ENCODE assay signal across 10 cellular contexts in genomic region chr14:30623412-30624131, GRCh38. TPM values are rescaled to one million over a fixed set of nuclear protein-coding genes. Genes with fewer than 3 reads are reported as not detected.
DNase-seq lines count a peak whose midpoint lies in the region; ATAC-seq and TF ChIP-seq lines count a peak whose summit lies in the region.
"Had no signal": no experiment of that assay in that cellular context is flagged by ENCODE, and none has a peak within 500 bp of the region (broad histone marks: within the 10 kb centered on the region; RNA-seq: fewer than 3 reads in every experiment).

No MANE protein-coding gene starts in this region.

- no peak for ATAC-seq in activated CD8-positive, alpha-beta T cell treated with anti-CD3 and anti-CD28 coated beads, Interleukin-2, amount 10 ng/mL, durations not matched to agents 7 days and 5 days
- ATAC-seq in HG03139 (IDR thresholded peaks at IDR 0.05; ENCODE audit: unreplicated experiment) (no peak), HG02678 (IDR thresholded peaks at IDR 0.05; ENCODE audit: unreplicated experiment) (no peak)

- H3K9me3 Mint-ChIP-seq in activated CD4-positive, alpha-beta T cell treated with anti-CD3 and anti-CD28 coated beads, Interleukin-2, amount 10 ng/mL, durations not matched to agents 24 days and 14 days = no peaks in the 10 kb centered on the region
- no peaks in the 10 kb centered on the region for H3K9me3 Mint-ChIP-seq in activated CD8-positive, alpha-beta T cell treated with anti-CD3 and anti-CD28 coated beads, Interleukin-2, amount 10 ng/mL, durations not matched to agents 7 days and 5 days (ENCODE audit: insufficient read depth)

- H3K4me3 ChIP-seq in iPS-18a (ENCODE audit: low read length) = peak overlapping the region; percentile 98
- peak overlapping the region; percentile 60 to 84 (median 72) for H3K4me3 ChIP-seq in stomach

- 55 to 68% (median 62%) methylated on average over 7 of the region's 7 CpGs for WGBS in stomach, 5 donors

- no peak for TF ChIP-seq EP300 in stomach (IDR thresholded peaks at IDR 0.05)

- no peak overlapping the region for H3K27ac Mint-ChIP-seq in activated CD4-positive, alpha-beta T cell treated with anti-CD3 and anti-CD28 coated beads, Interleukin-2, amount 10 ng/mL, durations not matched to agents 24 days and 14 days
- H3K27ac Mint-ChIP-seq in activated CD8-positive, alpha-beta T cell treated with anti-CD3 and anti-CD28 coated beads, Interleukin-2, amount 10 ng/mL, durations not matched to agents 7 days and 5 days = no peak overlapping the region

- H3K4me3 Mint-ChIP-seq in activated CD4-positive, alpha-beta T cell treated with anti-CD3 and anti-CD28 coated beads, Interleukin-2, amount 10 ng/mL, durations not matched to agents 24 days and 14 days = peak overlapping the region; percentile 87
- H3K4me3 Mint-ChIP-seq in activated CD8-positive, alpha-beta T cell treated with anti-CD3 and anti-CD28 coated beads, Interleukin-2, amount 10 ng/mL, durations not matched to agents 7 days and 5 days = peak overlapping the region; percentile 89

- H3K4me1 ChIP-seq in iPS-18a (ENCODE audit: control insufficient read depth, low read depth, low read length) (peaks cover 6% of the 10 kb centered on the region), stomach (peaks cover 22 to 53% (median 39%) of the 10 kb centered on the region in 4 donors)

- H3K9me3 ChIP-seq in iPS-18a (ENCODE audit: control insufficient read depth, low read depth, low read length) = no peaks in the 10 kb centered on the region
- H3K9me3 ChIP-seq in stomach = no peaks in the 10 kb centered on the region

- TF ChIP-seq POLR2A in stomach (IDR thresholded peaks at IDR 0.05) = no peak

- peak overlapping the region; percentile 96 for H3K9ac ChIP-seq in iPS-18a (ENCODE audit: low read length)

- H3K36me3 ChIP-seq in iPS-18a (ENCODE audit: control insufficient read depth, low read depth, low read length) = peaks cover 3% of the 10 kb centered on the region
- no peaks in the 10 kb centered on the region for H3K36me3 ChIP-seq in stomach

- CTCF ChIA-PET in activated CD8-positive, alpha-beta T cell treated with anti-CD3 and anti-CD28 coated beads, Interleukin-2, amount 10 ng/mL, durations not matched to agents 7 days and 5 days (lab: Charles Lee) = interaction anchor here (1.1 to 2.5 kb wide), 5 partner anchors 10 to 68 kb away, joined by 3 to 5 read pairs (median 3); partner anchors contain the start of gene G2E3

- H3K4me1 Mint-ChIP-seq in activated CD4-positive, alpha-beta T cell treated with anti-CD3 and anti-CD28 coated beads, Interleukin-2, amount 10 ng/mL, durations not matched to agents 24 days and 14 days = peaks cover 40% of the 10 kb centered on the region
- H3K4me1 Mint-ChIP-seq in activated CD8-positive, alpha-beta T cell treated with anti-CD3 and anti-CD28 coated beads, Interleukin-2, amount 10 ng/mL, durations not matched to agents 7 days and 5 days (ENCODE audit: low read depth) = peaks cover 32% of the 10 kb centered on the region

- intact Hi-C loops in activated CD4-positive, alpha-beta T cell treated with anti-CD3 and anti-CD28 coated beads, Interleukin-2, amount 10 ng/mL, durations not matched to agents 24 days and 14 days (cut with micrococcal nuclease) = loop anchor here (2.0 to 10.0 kb wide), 7 partner anchors 269 to 1579 kb away; partner anchors contain the start of genes ARHGAP5, DTD2, HECTD1 and RNU6-7
- intact Hi-C loops in stomach (cut with DNase I; ENCODE audit: low total_unique reads) = no loop called here

- DNase-seq in activated CD4-positive, alpha-beta T cell treated with anti-CD3 and anti-CD28 coated beads, Interleukin-2, amount 10 ng/mL, durations not matched to agents 24 days and 14 days = no peak
- no peak for DNase-seq in activated CD4-positive, alpha-beta T cell treated with anti-CD3 and anti-CD28 coated beads for 4 hours
- no peak for DNase-seq in activated CD8-positive, alpha-beta T cell treated with anti-CD3 and anti-CD28 coated beads, Interleukin-2, amount 10 ng/mL, durations not matched to agents 7 days and 5 days
- DNase-seq in stomach = no peak
- no peak for DNase-seq in SKM-1 treated with dmso at 0.1 percent for 144 hours (lab: John Stamatoyannopoulos, UW; ENCODE audit: unreplicated experiment)
- DNase-seq: ACHN; activated CD4-positive, alpha-beta T cell treated with anti-CD3 and anti-CD28 coated beads for 1 hour had no signal

- H3K27ac ChIP-seq in iPS-18a (ENCODE audit: low read length) (no peak overlapping the region), stomach (no peak overlapping the region)

- H3K27me3 ChIP-seq in iPS-18a (ENCODE audit: control insufficient read depth, insufficient read depth, low read length) (no peaks in the 10 kb centered on the region), stomach (no peaks in the 10 kb centered on the region)

- POLR2A ChIA-PET in activated CD8-positive, alpha-beta T cell treated with anti-CD3 and anti-CD28 coated beads, Interleukin-2, amount 10 ng/mL, durations not matched to agents 7 days and 5 days (lab: Charles Lee) = interaction anchor here (1.8 to 2.6 kb wide), 3 partner anchors 64 to 585 kb away, joined by 7 to 23 read pairs (median 7); partner anchors contain the start of genes AP4S1, G2E3, HECTD1 and STRN3

- no peaks in the 10 kb centered on the region for H3K27me3 Mint-ChIP-seq in activated CD4-positive, alpha-beta T cell treated with anti-CD3 and anti-CD28 coated beads, Interleukin-2, amount 10 ng/mL, durations not matched to agents 24 days and 14 days
- no peaks in the 10 kb centered on the region for H3K27me3 Mint-ChIP-seq in activated CD8-positive, alpha-beta T cell treated with anti-CD3 and anti-CD28 coated beads, Interleukin-2, amount 10 ng/mL, durations not matched to agents 7 days and 5 days (ENCODE audit: low read depth)

- no peak for TF ChIP-seq CTCF in stomach (IDR thresholded peaks at IDR 0.05)

- peaks cover 15% of the 10 kb centered on the region for H3K36me3 Mint-ChIP-seq in activated CD4-positive, alpha-beta T cell treated with anti-CD3 and anti-CD28 coated beads, Interleukin-2, amount 10 ng/mL, durations not matched to agents 24 days and 14 days (ENCODE audit: low read depth)
- H3K36me3 Mint-ChIP-seq in activated CD8-positive, alpha-beta T cell treated with anti-CD3 and anti-CD28 coated beads, Interleukin-2, amount 10 ng/mL, durations not matched to agents 7 days and 5 days (ENCODE audit: low read depth) = peaks cover 28% of the 10 kb centered on the region

RNA-seq across cellular contexts. Expression of gene SCFD1, which starts 1.5 kb away (rescaled TPM):
- 75.3 and 81.0 TPM in 2 replicates for total RNA-seq in activated CD4-positive, alpha-beta T cell treated with anti-CD3 and anti-CD28 coated beads, Interleukin-2, amount 10 ng/mL, durations not matched to agents 24 days and 14 days
- total RNA-seq in activated CD8-positive, alpha-beta T cell treated with anti-CD3 and anti-CD28 coated beads, Interleukin-2, amount 10 ng/mL, durations not matched to agents 7 days and 5 days = 10 to 100 TPM; 50.3 to 58.1 TPM
- total RNA-seq in stomach = 100 to 1,000 TPM in 2 of 5 donors, 10 to 100 TPM in 3; 28.1 to 247 (median 89.1) TPM
- 10 to 100 TPM; 47.4 to 58.6 (median 51.2) TPM for polyA plus RNA-seq in stomach
